ENCODE assay signal across 20 cellular contexts in the genomic region with DNA sequence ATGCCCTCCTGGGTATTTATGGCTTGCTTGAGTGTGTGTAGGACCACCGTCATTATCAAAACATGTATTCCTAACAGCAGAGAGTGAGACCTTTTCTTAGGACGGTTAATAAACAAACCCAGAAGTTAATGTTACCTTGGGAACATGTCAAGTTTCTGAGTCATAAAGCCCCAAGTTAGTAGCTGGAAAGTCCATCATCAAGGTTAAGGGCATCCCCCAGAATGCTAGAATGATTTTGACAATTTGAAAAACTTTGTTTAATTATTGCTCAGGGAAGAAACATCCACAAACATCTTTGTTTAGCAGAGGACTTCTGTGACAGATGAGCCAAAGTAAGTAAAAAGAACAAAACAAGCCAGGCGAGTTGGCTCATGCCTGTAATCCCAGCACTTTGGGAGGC. TPM values are rescaled to one million over a fixed set of nuclear protein-coding genes. Genes with fewer than 3 reads are reported as not detected.
DNase-seq lines count a peak whose midpoint lies in the region; ATAC-seq and TF ChIP-seq lines count a peak whose summit lies in the region.
"Had no signal": no experiment of that assay in that cellular context is flagged by ENCODE, and none has a peak within 500 bp of the region (broad histone marks: within the 10 kb centered on the region; RNA-seq: fewer than 3 reads in every experiment).

No MANE protein-coding gene starts in this region.

- H3K27me3 Mint-ChIP-seq in nephron (ENCODE audit: low read depth): peaks cover 4% of the 10 kb centered on the region

- peaks cover 20% of the 10 kb centered on the region for H3K4me1 Mint-ChIP-seq in nephron
- H3K4me1 Mint-ChIP-seq: B cell had no signal

- H3K9me3 Mint-ChIP-seq in nephron: no peaks in the 10 kb centered on the region

- H3K36me3 Mint-ChIP-seq in nephron (ENCODE audit: low read depth): no peaks in the 10 kb centered on the region
- H3K36me3 Mint-ChIP-seq: CD14-positive monocyte had no signal

- peak; percentile 22 for DNase-seq in M059J (ENCODE audit: low read depth)
- peak; percentile 25 for DNase-seq in fibroblast of villous mesenchyme (ENCODE audit: low read depth)
- no peak for DNase-seq in islet precursor cell
- no peak for DNase-seq in midbrain (lab: John Stamatoyannopoulos, UW)
- no peak for DNase-seq in stimulated activated CD4-positive, alpha-beta T cell treated with anti-CD3 and anti-CD28 coated beads, Interleukin-12 subunit alpha, Interleukin-12 subunit beta, amount 100 ng/mL, for 4 hours
- DNase-seq: DMS53, GDM1, Kasumi-1, MG63, NCI-H1417, NCI-H187, NCI-H446 treated with DMSO at 0.1 percent for 48 hours, NCI-H526 treated with DMSO at 0.1 percent for 48 hours, OCI-M1, Right ventricle myocardium superior had no signal

- no peak for TF ChIP-seq CTCF in fibroblast of villous mesenchyme (IDR thresholded peaks at IDR 0.05; ENCODE audit: insufficient read depth, low read depth, low read length)
- no peak for TF ChIP-seq CTCF in nephron (IDR thresholded peaks at IDR 0.05; ENCODE audit: unreplicated experiment in 3 of 3)

- no peak overlapping the region for H3K4me3 Mint-ChIP-seq in nephron
- H3K4me3 Mint-ChIP-seq: B cell, CD14-positive monocyte had no signal

- H3K4me3 ChIP-seq in fibroblast of villous mesenchyme (ENCODE audit: low read depth, low read length): no peak overlapping the region
- H3K4me3 ChIP-seq: MG63, SK-N-MC had no signal

- peak overlapping the region in 2 of 3 experiments; percentile 14 to 76 for H3K27ac Mint-ChIP-seq in nephron
- H3K27ac Mint-ChIP-seq: B cell, CD14-positive monocyte had no signal

- ATAC-seq in GM21619 (IDR thresholded peaks at IDR 0.05; ENCODE audit: unreplicated experiment): peak; percentile 52

RNA-seq across cellular contexts. Expression of gene CAVIN3, which starts 20.0 kb away (rescaled TPM):
- 114 and 146 TPM in 2 replicates for total RNA-seq in M059J (2014; rRNA removed; shearing (Covaris generic))
- 142 and 374 TPM in 2 replicates for total RNA-seq in fibroblast of villous mesenchyme
- total RNA-seq: B cell had no signal

RNA-seq across cellular contexts. Expression of gene CCKBR, which starts 40.7 kb away (rescaled TPM):
- total RNA-seq in M059J (2014; rRNA removed; shearing (Covaris generic)): 0.86 TPM in 1 of 2 replicates, not detected in the other
- under 0.01 TPM in 1 of 2 replicates, not detected in the other for total RNA-seq in fibroblast of villous mesenchyme
- total RNA-seq: B cell, Right ventricle myocardium superior had no signal

Comparison
In these comparisons a context has a peak if more than half of its experiments do, and no peak if none do; other contexts are left out.
1. DNase-seq: peak in M059J (single experiment) and fibroblast of villous mesenchyme (single experiment); none in islet precursor cell (single experiment), midbrain (single experiment) and stimulated activated CD4-positive, alpha-beta T cell treated with anti-CD3 and anti-CD28 coated beads, Interleukin-12 subunit alpha, Interleukin-12 subunit beta, amount 100 ng/mL, for 4 hours (single experiment).